ENCODE assay signal across 25 cellular contexts in genomic region chr20:44167736-44168135, GRCh38. TPM values are rescaled to one million over a fixed set of nuclear protein-coding genes. Genes with fewer than 3 reads are reported as not detected.
DNase-seq lines count a peak whose midpoint lies in the region; ATAC-seq and TF ChIP-seq lines count a peak whose summit lies in the region.
"Had no signal": no experiment of that assay in that cellular context is flagged by ENCODE, and none has a peak within 500 bp of the region (broad histone marks: within the 10 kb centered on the region; RNA-seq: fewer than 3 reads in every experiment).

No MANE protein-coding gene starts in this region.

- H3K27ac ChIP-seq in SJSA1 (peak overlapping the region; percentile 99; the same call in 1 of the 2 replicates), heart left ventricle (peak overlapping the region in 11 of 12 donors; percentile 68 to 94 (median 87)), psoas muscle (peak overlapping the region; percentile 97), uterus (peak overlapping the region; percentile 78 to 84), osteoblast (ENCODE audit: low read depth, low read length) (no peak overlapping the region)
- H3K27ac ChIP-seq: brain microvascular endothelial cell, vagina had no signal

- H3K4me1 ChIP-seq in SJSA1 (replicated peaks) (peaks cover 75% of the 10 kb centered on the region), heart left ventricle (peaks cover 6 to 77% (median 49%) of the 10 kb centered on the region in 12 donors), psoas muscle (peaks cover 70% of the 10 kb centered on the region), uterus (peaks cover 0 to 19% of the 10 kb centered on the region in 2 donors), osteoblast (ENCODE audit: insufficient read depth, low read length) (peaks cover 11% of the 10 kb centered on the region)
- H3K4me1 ChIP-seq: vagina had no signal

- H3K4me3 ChIP-seq in SJSA1 (no peak overlapping the region), heart left ventricle (no peak overlapping the region), psoas muscle (no peak overlapping the region), uterus (no peak overlapping the region), osteoblast (ENCODE audit: insufficient read depth, low read length) (no peak overlapping the region)
- H3K4me3 ChIP-seq: GM12878, vagina had no signal

- H4K20me1 ChIP-seq in osteoblast (ENCODE audit: insufficient read depth, low read length), result no peaks in the 10 kb centered on the region

- H3K27me3 ChIP-seq in SJSA1 (replicated peaks) (no peaks in the 10 kb centered on the region), heart left ventricle (no peaks in the 10 kb centered on the region), psoas muscle (ENCODE audit: insufficient read depth in 3 of 3, low read length in 2 of 3) (no peaks in the 10 kb centered on the region), uterus (no peaks in the 10 kb centered on the region), osteoblast (ENCODE audit: insufficient read depth, low read length) (peaks cover 17% of the 10 kb centered on the region)
- H3K27me3 ChIP-seq: brain microvascular endothelial cell, vagina had no signal

- H3K4me2 ChIP-seq in osteoblast (ENCODE audit: insufficient read depth, low read length), result no peak overlapping the region

- no peaks in the 10 kb centered on the region; the same call in 1 of the 2 replicates for H3K9me3 ChIP-seq in SJSA1 (replicated peaks)
- no peaks in the 10 kb centered on the region for H3K9me3 ChIP-seq in heart left ventricle
- no peaks in the 10 kb centered on the region for H3K9me3 ChIP-seq in psoas muscle
- no peaks in the 10 kb centered on the region for H3K9me3 ChIP-seq in uterus
- H3K9me3 ChIP-seq in osteoblast (ENCODE audit: low read depth, low read length), result no peaks in the 10 kb centered on the region
- H3K9me3 ChIP-seq: vagina had no signal

- H3K79me2 ChIP-seq in osteoblast (ENCODE audit: insufficient read depth, low read length), result no peaks in the 10 kb centered on the region

- H2AFZ ChIP-seq in osteoblast (ENCODE audit: low read length), result no peak overlapping the region

- WGBS in heart left ventricle, 4 donors, result 61 to 83% (median 63%) methylated on average over 3 of the region's 3 CpGs
- 35 to 67% (median 46%) methylated on average over 3 of the region's 3 CpGs for WGBS in psoas muscle, 3 donors

- ATAC-seq in heart left ventricle (peak in 2 of 4 donors; percentile 16 to 47), psoas muscle (no peak)
- ATAC-seq: activated T-cell treated with anti-CD3 and anti-CD28 coated beads, Interleukin-2, amount 50 U/mL, for 72 hours; GM12878; HepG2; stimulated activated naive B cell treated with anti-CD40 and anti-IgM and Interleukin-4, amounts not matched to agents 10 μg/mL and 1 μg/mL and 100 μg/mL, for 72 hours; T-helper 17 cell had no signal

- intact Hi-C loops in heart left ventricle (cut with DNase I) (no loop called here), psoas muscle (cut with DNase I) (no loop called here), uterus (cut with DNase I; ENCODE audit: low total_unique reads) (no loop called here), posterior vena cava (cut with DNase I) (no loop called here)

- DNase-seq in SJSA1 (ENCODE audit: low read depth in 1 of 2, low spot score in 2 of 2) (no peak), heart left ventricle (peak in 2 of 5 donors; percentile 59 to 64), psoas muscle (no peak), uterus (no peak), osteoblast (ENCODE audit: insufficient read length, low spot score, missing footprints) (no peak), posterior vena cava (ENCODE audit: low spot score) (no peak)
- DNase-seq in activated effector memory CD4-positive, alpha-beta T cell treated with Interleukin-2 at 50 U/mL for 16 hours, result no peak
- DNase-seq: activated CD4-positive, alpha-beta T cell treated with anti-CD3 and anti-CD28 coated beads, Interleukin-2, amount 50 U/mL, for 48 hours; activated CD4-positive, CD25-positive, alpha-beta regulatory T cell treated with anti-CD3 and anti-CD28 coated beads, Interleukin-2, amount 50 U/mL, for 72 hours; activated naive CD4-positive, alpha-beta T cell; activated T-cell treated with anti-CD3 and anti-CD28 coated beads, Interleukin-2, amount 50 U/mL, for 72 hours; brain microvascular endothelial cell; EL; H9; immature natural killer cell; left cardiac atrium; MM.1S; NCI-H1930; NCI-H510A treated with DMSO at 0.1 percent for 48 hours; stimulated activated naive B cell treated with anti-CD40 and anti-IgM and Interleukin-4, amounts not matched to agents 10 μg/mL and 1 μg/mL and 100 μg/mL, for 72 hours; T-helper 17 cell had no signal

- no peak for TF ChIP-seq CTCF in heart left ventricle (IDR thresholded peaks at IDR 0.05)
- TF ChIP-seq CTCF in psoas muscle (IDR thresholded peaks at IDR 0.05), result no peak
- TF ChIP-seq CTCF in uterus (IDR thresholded peaks at IDR 0.05), result no peak
- no peak for TF ChIP-seq CTCF in osteoblast (IDR thresholded peaks at IDR 0.05; ENCODE audit: extremely low read depth, low read depth, low read length)

- TF ChIP-seq POLR2A in heart left ventricle (IDR thresholded peaks at IDR 0.05) (no peak), uterus (IDR thresholded peaks at IDR 0.05) (no peak)

- H3K36me3 ChIP-seq in SJSA1 (peaks cover 9% of the 10 kb centered on the region; the same call in 1 of the 2 replicates), heart left ventricle (no peaks in the 10 kb centered on the region), psoas muscle (ENCODE audit: insufficient read depth in 1 of 2, low read depth in 1 of 2) (no peaks in the 10 kb centered on the region), uterus (no peaks in the 10 kb centered on the region), osteoblast (ENCODE audit: insufficient read depth, low read length) (no peaks in the 10 kb centered on the region)
- H3K36me3 ChIP-seq: brain microvascular endothelial cell, vagina had no signal

RNA-seq across cellular contexts. Expression of gene JPH2, which starts 19.3 kb away (rescaled TPM):
- total RNA-seq in SJSA1 (2014; rRNA removed; shearing (Covaris generic)), result 19.1 and 21.7 TPM in 2 replicates
- total RNA-seq in heart left ventricle, result 100 to 1,000 TPM in 8 of 9 donors, 10 to 100 TPM in 1; 99.5 to 219 (median 166) TPM
- 100 to 1,000 TPM; 129 to 144 TPM for polyA plus RNA-seq in heart left ventricle
- total RNA-seq in psoas muscle, result 100 to 1,000 TPM in 1 of 4 donors, 10 to 100 TPM in 3; 48.0 to 145 (median 81.8) TPM
- 10 to 100 TPM; 13.5 to 25.1 (median 19.9) TPM for polyA plus RNA-seq in psoas muscle
- total RNA-seq in uterus, result 100 to 1,000 TPM in 1 of 4 donors, 10 to 100 TPM in 3; 17.6 to 133 (median 61.2) TPM
- total RNA-seq in osteoblast, result 1.2 and 2.2 TPM in 2 replicates
- 100 to 1,000 TPM; 121 to 130 TPM for total RNA-seq in posterior vena cava
- total RNA-seq: endothelial cell of umbilical vein, GM12878, HepG2, T-helper 17 cell had no signal
- polyA plus RNA-seq: endothelial cell of umbilical vein, immature natural killer cell had no signal

RNA-seq across cellular contexts. Expression of gene OSER1, which starts 42.8 kb away (rescaled TPM):
- total RNA-seq in SJSA1 (2014; rRNA removed; shearing (Covaris generic)), result 33.8 and 58.7 TPM in 2 replicates
- total RNA-seq in heart left ventricle (10 to 100 TPM; 20.6 to 39.0 (median 34.1) TPM), psoas muscle (10 to 100 TPM; 46.0 to 97.6 (median 61.7) TPM), uterus (10 to 100 TPM; 33.8 to 76.2 (median 46.0) TPM), osteoblast (46.7 and 47.4 TPM in 2 replicates), posterior vena cava (10 to 100 TPM; 24.3 to 27.3 TPM)
- polyA plus RNA-seq in heart left ventricle (10 to 100 TPM; 11.9 to 35.6 TPM), psoas muscle (10 to 100 TPM; 47.4 to 75.7 (median 71.4) TPM)
